In genomic region chr12:7588703-7589329, GRCh38 we compare ENCODE assay signal across 8 cellular contexts.
DNase-seq lines count a peak whose midpoint lies in the region; ATAC-seq and TF ChIP-seq lines count a peak whose summit lies in the region.

No MANE protein-coding gene starts in this region.

- no peak overlapping the region for H3K4me3 ChIP-seq in lower lobe of right lung
- no peak overlapping the region for H3K4me3 ChIP-seq in transverse colon

- peak; percentile 86 to 88 for ATAC-seq in lower lobe of right lung
- no peak for ATAC-seq in HG03095 (IDR thresholded peaks at IDR 0.05; ENCODE audit: unreplicated experiment)
- no peak for ATAC-seq in HG02852 (IDR thresholded peaks at IDR 0.05; ENCODE audit: unreplicated experiment)

- H3K9me3 ChIP-seq in lower lobe of right lung, result no peaks in the 10 kb centered on the region
- no peaks in the 10 kb centered on the region for H3K9me3 ChIP-seq in transverse colon

- TF ChIP-seq EP300 in transverse colon (IDR thresholded peaks at IDR 0.05; ENCODE audit: low read depth), result no peak

- H3K27me3 Mint-ChIP-seq in T-helper 2 cell treated with Interferon-gamma antibody and Interleukin-4, amounts not matched to agents 5 μg/mL and 100 μg/mL, for 36 hours (ENCODE audit: low read depth), result peaks cover 10% of the 10 kb centered on the region

- no peaks in the 10 kb centered on the region for H3K36me3 Mint-ChIP-seq in T-helper 2 cell treated with Interferon-gamma antibody and Interleukin-4, amounts not matched to agents 5 μg/mL and 100 μg/mL, for 36 hours (ENCODE audit: low read depth)

- H3K9me3 Mint-ChIP-seq in T-helper 2 cell treated with Interferon-gamma antibody and Interleukin-4, amounts not matched to agents 5 μg/mL and 100 μg/mL, for 36 hours, result no peaks in the 10 kb centered on the region

- no peak for TF ChIP-seq POLR2A in transverse colon (IDR thresholded peaks at IDR 0.05)

- H3K27ac Mint-ChIP-seq in T-helper 2 cell treated with Interferon-gamma antibody and Interleukin-4, amounts not matched to agents 5 μg/mL and 100 μg/mL, for 36 hours, result no peak overlapping the region

- 46 to 66% methylated on average over 2 to 4 of the region's 4 CpGs for WGBS in transverse colon (ENCODE audit: low coverage in 1 of 2), 2 donors

- intact Hi-C loops in lower lobe of right lung (cut with DNase I), result no loop called here
- intact Hi-C loops in transverse colon (cut with DNase I; ENCODE audit: low total_unique reads), result no loop called here

- H3K27me3 ChIP-seq in lower lobe of right lung (ENCODE audit: low read depth) (no peaks in the 10 kb centered on the region), transverse colon (no peaks in the 10 kb centered on the region)

- TF ChIP-seq CTCF in lower lobe of right lung (IDR thresholded peaks at IDR 0.05) (peak; percentile 60), transverse colon (IDR thresholded peaks at IDR 0.05) (peak in 4 of 5 experiments; percentile 33 to 49 (median 42))

- H3K4me3 Mint-ChIP-seq in T-helper 2 cell treated with Interferon-gamma antibody and Interleukin-4, amounts not matched to agents 5 μg/mL and 100 μg/mL, for 36 hours, result no peak overlapping the region

- H3K36me3 ChIP-seq in lower lobe of right lung (no peaks in the 10 kb centered on the region), transverse colon (no peaks in the 10 kb centered on the region)

- DNase-seq in GDM1 (lab: John Stamatoyannopoulos, UW) (peak; percentile 71), KG1 (lab: John Stamatoyannopoulos, UW) (peak; percentile 6), cerebellar cortex (ENCODE audit: low spot score) (peak; percentile 37), lower lobe of right lung (no peak), transverse colon (peak; percentile 33)
- DNase-seq in T-helper 2 cell treated with Interferon-gamma antibody and Interleukin-4, amounts not matched to agents 5 μg/mL and 100 μg/mL, for 36 hours (ENCODE audit: low spot score), result peak; percentile 28

- in situ Hi-C loops in transverse colon (cut with MboI; ENCODE audit: low pct_ligation_motif_present in 1 of 4, low pct_unique_long_range_greater_than_20kb in 1 of 4, low sequenced_read_pairs in 3 of 4), result no loop called here

- no peaks in the 10 kb centered on the region for H3K4me1 Mint-ChIP-seq in T-helper 2 cell treated with Interferon-gamma antibody and Interleukin-4, amounts not matched to agents 5 μg/mL and 100 μg/mL, for 36 hours (ENCODE audit: low read depth)

- H3K4me1 ChIP-seq in lower lobe of right lung, result no peaks in the 10 kb centered on the region
- H3K4me1 ChIP-seq in transverse colon, result no peaks in the 10 kb centered on the region

- H3K27ac ChIP-seq in lower lobe of right lung, result no peak overlapping the region
- H3K27ac ChIP-seq in transverse colon, result no peak overlapping the region

Comparison
In these comparisons a context has a peak if more than half of its experiments do, and no peak if none do; other contexts are left out.
1. ATAC-seq: peak in lower lobe of right lung (2 of 2); none in HG03095 (single experiment) and HG02852 (single experiment).